ENCODE assay signal across 13 cellular contexts in the genomic region with DNA sequence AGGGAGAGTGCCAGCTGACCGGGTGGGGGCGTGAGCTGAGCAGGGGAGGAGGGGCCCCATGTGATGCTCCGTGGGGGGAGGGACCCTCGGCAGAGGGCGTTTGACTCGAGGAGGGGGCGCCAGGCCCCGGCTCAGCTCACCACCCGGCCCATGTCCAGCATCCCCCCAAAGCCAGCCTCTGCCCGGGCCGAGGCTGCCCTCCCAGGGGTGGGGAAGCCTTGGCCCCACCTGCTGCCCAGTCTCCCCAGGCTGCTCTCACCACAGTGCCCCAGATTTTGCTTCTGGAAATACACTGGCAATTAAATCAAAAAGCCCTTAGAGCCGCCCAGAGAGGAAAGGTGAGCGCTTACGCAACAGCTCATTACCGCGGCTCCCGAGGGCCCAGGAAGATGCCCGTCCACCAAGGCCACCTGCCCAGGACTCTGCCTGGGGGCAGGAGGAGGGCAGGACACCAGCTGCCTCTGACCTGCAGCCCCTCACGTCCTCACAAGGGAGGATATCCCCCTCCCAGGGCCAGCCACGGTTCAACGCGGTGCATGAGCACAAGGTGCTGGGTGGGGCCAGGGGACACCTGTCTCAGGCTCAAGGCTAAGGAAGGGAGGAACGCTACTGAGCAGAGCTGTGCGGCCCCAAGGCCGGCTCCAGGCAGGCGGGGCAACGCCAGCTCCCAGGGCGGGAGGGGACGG.
DNase-seq lines count a peak whose midpoint lies in the region; FAIRE-seq and TF ChIP-seq lines count a peak whose summit lies in the region.
"Had no signal": no experiment of that assay in that cellular context is flagged by ENCODE, and none has a peak within 500 bp of the region (broad histone marks: within the 10 kb centered on the region; RNA-seq: fewer than 3 reads in every experiment).

No MANE protein-coding gene starts in this region.

- 13 to 50% (median 29%) methylated on average over 19 to 29 of the region's 29 CpGs for WGBS in small intestine, 3 donors

- H3K4me3 ChIP-seq in H7 (ENCODE audit: insufficient read depth, low read depth, low read length), result no peak overlapping the region
- peak overlapping the region; percentile 45; the same call in 1 of the 2 replicates for H3K4me3 ChIP-seq in iPS-20b (ENCODE audit: low read length)
- H3K4me3 ChIP-seq in small intestine (ENCODE audit: low read depth in 1 of 2, low read length in 2 of 2), result peak overlapping the region in 1 of 2 donors; percentile 8
- no peak overlapping the region for H3K4me3 ChIP-seq in effector memory CD4-positive, alpha-beta T cell (ENCODE audit: insufficient read depth, low read depth, low read length, poor library complexity, severe bottlenecking)

- no peak for TF ChIP-seq CTCF in D721Med (IDR thresholded peaks at IDR 0.05; ENCODE audit: insufficient read depth, missing control alignments)

- no peaks in the 10 kb centered on the region for H3K9me3 ChIP-seq in iPS-20b (ENCODE audit: insufficient read depth, low read depth, low read length)
- no peaks in the 10 kb centered on the region for H3K9me3 ChIP-seq in small intestine (ENCODE audit: control insufficient read depth, low read depth)
- H3K9me3 ChIP-seq in effector memory CD4-positive, alpha-beta T cell (ENCODE audit: control insufficient read depth, low read length), result no peaks in the 10 kb centered on the region

- FAIRE-seq in small intestine (lab: Jason Lieb, UNC), result no peak
- FAIRE-seq in D721Med (lab: Jason Lieb, UNC), result no peak
- FAIRE-seq: astrocyte had no signal

- H3K4me1 ChIP-seq in iPS-20b (ENCODE audit: insufficient read depth, low read length) (no peaks in the 10 kb centered on the region; the same call in 1 of the 2 replicates), small intestine (ENCODE audit: control insufficient read depth in 2 of 2, insufficient read depth in 1 of 2, low read depth in 1 of 2, low read length in 1 of 2) (peaks cover 0 to 16% of the 10 kb centered on the region in 2 donors)
- no peaks in the 10 kb centered on the region for H3K4me1 ChIP-seq in effector memory CD4-positive, alpha-beta T cell (ENCODE audit: control insufficient read depth, insufficient read depth, low read length, poor library complexity, severe bottlenecking)

- DNase-seq in H7, result peak; percentile 88
- peak; percentile 71 for DNase-seq in NCI-H69 (lab: John Stamatoyannopoulos, UW)
- DNase-seq in small intestine, result peak; percentile 76
- no peak for DNase-seq in activated CD8-positive, alpha-beta memory T cell treated with anti-CD3 and anti-CD28 coated beads for 24 hours
- no peak for DNase-seq in inferior parietal cortex (ENCODE audit: extremely low spot score)
- DNase-seq in effector memory CD4-positive, alpha-beta T cell, result no peak
- DNase-seq in D721Med (ENCODE audit: insufficient read length, low spot score), result no peak
- DNase-seq: activated B cell treated with CpG ODN at 0.5 μM for 24 hours; activated T-cell treated with anti-CD3 and anti-CD28 coated beads, Interleukin-2, amount 50 U/mL, for 72 hours; effector memory CD8-positive, alpha-beta T cell; NCI-H1048 had no signal

- no peak overlapping the region for H3K9ac ChIP-seq in iPS-20b (ENCODE audit: low read depth, low read length)

- H3K27ac ChIP-seq in iPS-20b (ENCODE audit: low read length) (no peak overlapping the region), small intestine (ENCODE audit: low read depth in 1 of 2, low read length in 1 of 2) (peak overlapping the region; percentile 43 to 59)
- no peak overlapping the region for H3K27ac ChIP-seq in effector memory CD4-positive, alpha-beta T cell (ENCODE audit: insufficient read depth, low read length, poor library complexity, severe bottlenecking)

- no peaks in the 10 kb centered on the region for H3K27me3 ChIP-seq in H7 (ENCODE audit: control insufficient read depth, insufficient read depth, low read length)
- no peaks in the 10 kb centered on the region; the same call in 1 of the 2 replicates for H3K27me3 ChIP-seq in iPS-20b (ENCODE audit: insufficient read depth, low read length)
- H3K27me3 ChIP-seq in small intestine (ENCODE audit: control insufficient read depth in 2 of 2, insufficient read depth in 2 of 2, low read length in 2 of 2), result no peaks in the 10 kb centered on the region
- H3K27me3 ChIP-seq in effector memory CD4-positive, alpha-beta T cell (replicated peaks; ENCODE audit: control insufficient read depth, insufficient read depth, low read length, poor library complexity, severe bottlenecking), result no peaks in the 10 kb centered on the region

- H3K36me3 ChIP-seq in H7 (replicated peaks; ENCODE audit: control insufficient read depth, insufficient read depth, low read length) (no peaks in the 10 kb centered on the region), iPS-20b (ENCODE audit: insufficient read depth, low read depth, low read length) (no peaks in the 10 kb centered on the region), small intestine (ENCODE audit: control insufficient read depth in 2 of 2, insufficient read depth in 2 of 2, low read length in 2 of 2) (no peaks in the 10 kb centered on the region)
- H3K36me3 ChIP-seq in effector memory CD4-positive, alpha-beta T cell (ENCODE audit: control insufficient read depth, insufficient read depth, low read length), result no peaks in the 10 kb centered on the region

Comparison
In these comparisons a context has a peak if more than half of its experiments do, and no peak if none do; other contexts are left out.
1. DNase-seq: peak in H7 (single experiment), NCI-H69 (single experiment) and small intestine (single experiment); none in activated CD8-positive, alpha-beta memory T cell treated with anti-CD3 and anti-CD28 coated beads for 24 hours (single experiment), inferior parietal cortex (single experiment), effector memory CD4-positive, alpha-beta T cell (0 of 3) and D721Med (single experiment).
2. H3K27ac ChIP-seq: peak in small intestine (2 of 2); none in iPS-20b (single experiment) and effector memory CD4-positive, alpha-beta T cell (single experiment).